8 cellular contexts compared by ENCODE assay signal in the genomic region with DNA sequence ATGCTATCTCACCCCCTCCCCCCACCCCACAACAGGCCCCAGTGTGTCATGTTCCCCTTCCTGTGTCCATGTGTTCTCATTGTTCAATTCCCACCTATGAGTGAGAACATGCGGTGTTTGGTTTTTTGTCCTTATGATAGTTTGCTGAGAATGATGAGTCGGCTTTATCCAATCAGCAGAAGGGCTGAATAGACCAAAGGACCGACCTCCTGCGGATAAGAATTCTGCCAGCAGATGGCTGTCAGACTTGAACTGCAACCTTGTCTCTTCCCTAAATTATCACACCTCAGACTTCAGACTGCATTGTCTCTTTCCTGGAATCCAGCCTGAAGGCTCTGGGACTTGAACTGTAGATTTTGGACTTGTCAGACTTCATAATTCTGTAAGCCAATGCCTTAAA.
DNase-seq lines count a peak whose midpoint lies in the region; TF ChIP-seq lines count a peak whose summit lies in the region.
"Not testable (repeated sequence)": the region's sequence is repeated elsewhere in the genome, so short reads cannot be mapped to it uniquely, and the experiment has no call there.

No MANE protein-coding gene starts in this region.

- not testable (repeated sequence) for H3K9me3 Mint-ChIP-seq in glutamatergic neuron (ENCODE audit: unreplicated experiment)

- not testable (repeated sequence) for H2BK5ac ChIP-seq in mesendoderm (ENCODE audit: low read length)

- CTCF ChIA-PET in A673 (lab: Charles Lee): not testable (repeated sequence)

- H2AK5ac ChIP-seq in mesendoderm (ENCODE audit: low read length): not testable (repeated sequence)

- H3K4me3 Mint-ChIP-seq in glutamatergic neuron (ENCODE audit: unreplicated experiment): not testable (repeated sequence)

- not testable (repeated sequence) for H3K36me3 ChIP-seq in A673 (ENCODE audit: insufficient read depth, low read length, poor library complexity, severe bottlenecking); WERI-Rb-1; mesendoderm (ENCODE audit: control insufficient read depth, insufficient read depth, low read length)

- H3K9me3 ChIP-seq in A673 (ENCODE audit: low read depth, low read length, poor library complexity, severe bottlenecking); WERI-Rb-1 (ENCODE audit: severe bottlenecking): not testable (repeated sequence)

- not testable (repeated sequence) for H3K27me3 ChIP-seq in A673 (replicated peaks; ENCODE audit: insufficient read depth, low read depth, low read length, poor library complexity); WERI-Rb-1 (ENCODE audit: insufficient read depth, low read depth, severe bottlenecking); mesendoderm (ENCODE audit: insufficient read depth, low read length, poor library complexity)

- H3K79me2 ChIP-seq in mesendoderm (ENCODE audit: control insufficient read depth, insufficient read depth, low read length): not testable (repeated sequence)

- H3K36me3 Mint-ChIP-seq in glutamatergic neuron (ENCODE audit: unreplicated experiment): not testable (repeated sequence)

- H2BK15ac ChIP-seq in mesendoderm (replicated peaks; ENCODE audit: low read depth): not testable (repeated sequence)

- H3K27ac Mint-ChIP-seq in glutamatergic neuron (ENCODE audit: unreplicated experiment): not testable (repeated sequence)

- not testable (repeated sequence) for H3K56ac ChIP-seq in mesendoderm (ENCODE audit: low read length)

- not testable (repeated sequence) for H3K4me3 ChIP-seq in A673 (ENCODE audit: low read depth, low read length, poor library complexity, severe bottlenecking); WERI-Rb-1 (ENCODE audit: low read depth, low read length); mesendoderm (ENCODE audit: low read length)

- H3K4ac ChIP-seq in mesendoderm (ENCODE audit: low read depth, low read length): not testable (repeated sequence)

- H3K4me1 ChIP-seq in A673 (ENCODE audit: insufficient read depth, low read length, poor library complexity, severe bottlenecking); mesendoderm (ENCODE audit: control insufficient read depth, low read depth, low read length): not testable (repeated sequence)

- not testable (repeated sequence) for H3K23ac ChIP-seq in mesendoderm (ENCODE audit: low read length)

- not testable (repeated sequence) for H3K79me1 ChIP-seq in mesendoderm (ENCODE audit: low read length)

- not testable (repeated sequence) for TF ChIP-seq CTCF in A673 (conservative IDR thresholded peaks at IDR 0.05; ENCODE audit: low read depth, low read length)
- TF ChIP-seq CTCF in WERI-Rb-1 (IDR thresholded peaks at IDR 0.05; ENCODE audit: low read depth, low read length) (peak; percentile 36; the same call in 1 of the 2 replicates), glutamatergic neuron (IDR thresholded peaks at IDR 0.05; ENCODE audit: partially characterized antibody, unreplicated experiment) (peak; percentile 24)

- H3K4me2 ChIP-seq in mesendoderm (ENCODE audit: low read length): not testable (repeated sequence)

- not testable (repeated sequence) for H4K5ac ChIP-seq in mesendoderm (ENCODE audit: low read length)

- H3K18ac ChIP-seq in mesendoderm (ENCODE audit: low read length): not testable (repeated sequence)

- H3K9ac ChIP-seq in mesendoderm (ENCODE audit: low read length): not testable (repeated sequence)

- in situ Hi-C loops in KBM-7 (cut with MboI; ENCODE audit: low pct_unique_long_range_greater_than_20kb, low sequenced_read_pairs): not testable (repeated sequence)

- not testable (repeated sequence) for BruUV-seq in A673 (replicated peaks; lab: Mats Ljungman, UMichigan)

- not testable (repeated sequence) for H3K27me3 Mint-ChIP-seq in glutamatergic neuron (ENCODE audit: unreplicated experiment)

- not testable (repeated sequence) for H3K4me1 Mint-ChIP-seq in glutamatergic neuron (ENCODE audit: low read depth, unreplicated experiment)

- not testable (repeated sequence) for H4K8ac ChIP-seq in mesendoderm (ENCODE audit: low read depth, low read length)

- intact Hi-C loops in A673 (cut with micrococcal nuclease; ENCODE audit: unreplicated experiment): not testable (repeated sequence)

- DNase-seq in A673 (ENCODE audit: low spot score): peak; percentile 45
- DNase-seq in ELF-1 (ENCODE audit: low read depth, low spot score): peak; percentile 32
- DNase-seq in KBM-7: peak; percentile 49
- peak; percentile 43 for DNase-seq in NCI-H69 (lab: John Stamatoyannopoulos, UW)
- DNase-seq in SIG-M5 treated with dmso at 0.1 percent for 504 hours (lab: John Stamatoyannopoulos, UW; ENCODE audit: unreplicated experiment): peak; percentile 2
- DNase-seq in WERI-Rb-1: peak; percentile 51
- DNase-seq in glutamatergic neuron: not testable (repeated sequence)
- peak; percentile 91 for DNase-seq in mesendoderm

- WGBS in mesendoderm (ENCODE audit: extremely low coverage, insufficient coverage, low lambda C conversion rate): no CpG with 5 or more reads among the region's 4 CpGs

- H2BK120ac ChIP-seq in mesendoderm (ENCODE audit: low read depth, low read length): not testable (repeated sequence)

- H3K27ac ChIP-seq in A673 (ENCODE audit: low read depth, low read length, poor library complexity, severe bottlenecking); WERI-Rb-1; mesendoderm (ENCODE audit: low read depth, low read length): not testable (repeated sequence)

- POLR2A ChIA-PET in A673 (lab: Charles Lee; ENCODE audit: low non-redundant PET): not testable (repeated sequence)
